ENCODE assay signal across 18 cellular contexts in genomic region chr18:70243131-70243530, GRCh38. TPM values are rescaled to one million over a fixed set of nuclear protein-coding genes. Genes with fewer than 3 reads are reported as not detected.
DNase-seq lines count a peak whose midpoint lies in the region; ATAC-seq and TF ChIP-seq lines count a peak whose summit lies in the region.
"Had no signal": no experiment of that assay in that cellular context is flagged by ENCODE, and none has a peak within 500 bp of the region (broad histone marks: within the 10 kb centered on the region; RNA-seq: fewer than 3 reads in every experiment).

No MANE protein-coding gene starts in this region.

- peak overlapping the region; percentile 71 for H3K4me2 ChIP-seq in HCT116 (ENCODE audit: low read length)

- H3K27me3 ChIP-seq in HCT116 (ENCODE audit: insufficient read depth, low read length), result no peaks in the 10 kb centered on the region
- H3K27me3 ChIP-seq in SJSA1 (replicated peaks), result no peaks in the 10 kb centered on the region
- H3K27me3 ChIP-seq: SJCRH30 had no signal

- no TSS peak for BruUV-seq in HCT116 (replicated peaks; lab: Mats Ljungman, UMichigan)

- H3K9me3 ChIP-seq in HCT116 (ENCODE audit: control insufficient read depth in 1 of 2, insufficient read depth in 1 of 2, low read depth in 1 of 2, low read length in 2 of 2), result no peaks in the 10 kb centered on the region
- no peaks in the 10 kb centered on the region for H3K9me3 ChIP-seq in SJSA1 (replicated peaks)
- H3K9me3 ChIP-seq: prostate gland, SJCRH30 had no signal

- H3K27ac Mint-ChIP-seq in stimulated activated memory B cell treated with anti-CD40 and anti-IgM and Interleukin-4, amounts not matched to agents 10 μg/mL and 1 μg/mL and 100 μg/mL, for 72 hours, result no peak overlapping the region
- H3K27ac Mint-ChIP-seq: activated naive CD4-positive, alpha-beta T cell treated with anti-CD3 and anti-CD28 coated beads, Interleukin-2, amount 10 ng/mL, durations not matched to agents 7 days and 5 days; naive thymus-derived CD8-positive, alpha-beta T cell had no signal

- H3K4me3 Mint-ChIP-seq in stimulated activated memory B cell treated with anti-CD40 and anti-IgM and Interleukin-4, amounts not matched to agents 10 μg/mL and 1 μg/mL and 100 μg/mL, for 72 hours, result no peak overlapping the region
- H3K4me3 Mint-ChIP-seq: activated naive CD4-positive, alpha-beta T cell treated with anti-CD3 and anti-CD28 coated beads, Interleukin-2, amount 10 ng/mL, durations not matched to agents 7 days and 5 days; naive thymus-derived CD8-positive, alpha-beta T cell had no signal

- intact Hi-C loops in HCT116 (cut with micrococcal nuclease) (no loop called here), sciatic nerve (cut with DNase I) (no loop called here)

- H3K27ac ChIP-seq in HCT116 (ENCODE audit: low read depth, low read length), result no peak overlapping the region
- H3K27ac ChIP-seq in SJSA1, result peak overlapping the region; percentile 93
- H3K27ac ChIP-seq: prostate gland, SJCRH30 had no signal

- ATAC-seq in HCT116 (peak; percentile 68), sciatic nerve (peak; percentile 98), HG03520 (IDR thresholded peaks at IDR 0.05; ENCODE audit: unreplicated experiment) (no peak)
- no peak for ATAC-seq in stimulated activated memory B cell treated with anti-CD40 and anti-IgM and Interleukin-4, amounts not matched to agents 10 μg/mL and 1 μg/mL and 100 μg/mL, for 72 hours
- ATAC-seq: naive thymus-derived CD8-positive, alpha-beta T cell had no signal

- DNase-seq in HCT116 (ENCODE audit: low read depth, low spot score) (peak; percentile 55), SJSA1 (ENCODE audit: low read depth in 1 of 2, low spot score in 2 of 2) (peak in 1 of 2 experiments; percentile 51), fibroblast of the aortic adventitia (ENCODE audit: low read depth) (peak; percentile 12), sciatic nerve (ENCODE audit: low spot score) (no peak), pons (ENCODE audit: low spot score) (no peak), NCI-H187 treated with DMSO at 0.1 percent for 48 hours (lab: John Stamatoyannopoulos, UW) (no peak)
- DNase-seq: activated naive CD4-positive, alpha-beta T cell treated with anti-CD3 and anti-CD28 coated beads, Interleukin-2, amount 10 ng/mL, durations not matched to agents 7 days and 5 days; activated T-cell treated with anti-CD3 and anti-CD28 coated beads for 4 hours; effector CD8-positive, alpha-beta T cell; foreskin melanocyte; naive thymus-derived CD8-positive, alpha-beta T cell; NCI-H226; SJCRH30; stimulated activated CD4-positive, alpha-beta T cell treated with anti-CD3 and anti-CD28 coated beads, Interleukin-15, amount 100 ng/mL, for 24 hours; T1000 had no signal

- H4K20me1 ChIP-seq in HCT116 (ENCODE audit: insufficient read depth), result no peaks in the 10 kb centered on the region

- H3K4me1 Mint-ChIP-seq in stimulated activated memory B cell treated with anti-CD40 and anti-IgM and Interleukin-4, amounts not matched to agents 10 μg/mL and 1 μg/mL and 100 μg/mL, for 72 hours, result no peaks in the 10 kb centered on the region
- H3K4me1 Mint-ChIP-seq: activated naive CD4-positive, alpha-beta T cell treated with anti-CD3 and anti-CD28 coated beads, Interleukin-2, amount 10 ng/mL, durations not matched to agents 7 days and 5 days; naive thymus-derived CD8-positive, alpha-beta T cell had no signal

- H2AFZ ChIP-seq in HCT116 (ENCODE audit: low read depth, low read length, poor library complexity, severe bottlenecking), result peak overlapping the region; percentile 94

- no peak for TF ChIP-seq CTCF in HCT116 (IDR thresholded peaks at IDR 0.05 in 2 of 3, conservative IDR thresholded peaks at IDR 0.05 in 1 of 3; ENCODE audit: borderline replicate concordance in 1 of 3, insufficient read depth in 1 of 3, low read depth in 2 of 3, low read length in 2 of 3)
- TF ChIP-seq CTCF in fibroblast of the aortic adventitia (IDR thresholded peaks at IDR 0.05; ENCODE audit: insufficient read depth, low read length), result no peak

- H3K9ac ChIP-seq in HCT116 (ENCODE audit: low read length), result peak overlapping the region; percentile 41

- H3K4me1 ChIP-seq in HCT116 (ENCODE audit: control insufficient read depth in 1 of 2, insufficient read depth in 2 of 2, low read length in 2 of 2) (peaks cover 9 to 24% of the 10 kb centered on the region in 2 experiments; a peak in 3 of 4 replicates), SJSA1 (replicated peaks) (peaks cover 32% of the 10 kb centered on the region)
- H3K4me1 ChIP-seq: prostate gland, SJCRH30 had no signal

- RAD21 ChIA-PET in HCT116 (lab: Charles Lee; ENCODE audit: low non-redundant PET in 1 of 2, low total read pairs in 2 of 2, uncharacterized antibody in 2 of 2, unreplicated experiment in 2 of 2), result no interaction called here

- H3K36me3 ChIP-seq in HCT116 (ENCODE audit: control insufficient read depth in 1 of 2, insufficient read depth in 2 of 2, low read length in 2 of 2), result no peaks in the 10 kb centered on the region
- H3K36me3 ChIP-seq in SJSA1, result no peaks in the 10 kb centered on the region
- H3K36me3 ChIP-seq: prostate gland, SJCRH30 had no signal

- no peaks in the 10 kb centered on the region for H3K36me3 Mint-ChIP-seq in stimulated activated memory B cell treated with anti-CD40 and anti-IgM and Interleukin-4, amounts not matched to agents 10 μg/mL and 1 μg/mL and 100 μg/mL, for 72 hours
- H3K36me3 Mint-ChIP-seq: activated naive CD4-positive, alpha-beta T cell treated with anti-CD3 and anti-CD28 coated beads, Interleukin-2, amount 10 ng/mL, durations not matched to agents 7 days and 5 days; naive thymus-derived CD8-positive, alpha-beta T cell had no signal

- H3K4me3 ChIP-seq in HCT116 (replicated peaks in 1 of 2; ENCODE audit: low read depth in 1 of 2, low read length in 2 of 2) (peak overlapping the region in 1 of 2 experiments; percentile 37; a peak in 2 of 4 replicates), SJSA1 (peak overlapping the region; percentile 22), fibroblast of the aortic adventitia (ENCODE audit: low read depth, low read length) (no peak overlapping the region)
- H3K4me3 ChIP-seq: prostate gland, SJCRH30 had no signal

- H3K9me2 ChIP-seq in HCT116 (ENCODE audit: insufficient read depth), result no peaks in the 10 kb centered on the region

- CTCF ChIA-PET in HCT116 (lab: Charles Lee), result no interaction called here

- no peaks in the 10 kb centered on the region for H3K9me3 Mint-ChIP-seq in stimulated activated memory B cell treated with anti-CD40 and anti-IgM and Interleukin-4, amounts not matched to agents 10 μg/mL and 1 μg/mL and 100 μg/mL, for 72 hours
- H3K9me3 Mint-ChIP-seq: activated naive CD4-positive, alpha-beta T cell treated with anti-CD3 and anti-CD28 coated beads, Interleukin-2, amount 10 ng/mL, durations not matched to agents 7 days and 5 days had no signal

- no peaks in the 10 kb centered on the region for H3K79me2 ChIP-seq in HCT116 (ENCODE audit: insufficient read depth, low read length)

- POLR2A ChIA-PET in HCT116 (lab: Charles Lee), result no interaction called here

- peaks cover 18% of the 10 kb centered on the region for H3K27me3 Mint-ChIP-seq in stimulated activated memory B cell treated with anti-CD40 and anti-IgM and Interleukin-4, amounts not matched to agents 10 μg/mL and 1 μg/mL and 100 μg/mL, for 72 hours

- TF ChIP-seq RAD21 in HCT116 (IDR thresholded peaks at IDR 0.05; ENCODE audit: low read depth), result no peak

- no peak for TF ChIP-seq POLR2A in HCT116 (IDR thresholded peaks at IDR 0.05; ENCODE audit: borderline replicate concordance, extremely low read depth, insufficient read depth, insufficient read length)

TF ChIP-seq in HCT116, 20 proteins besides CTCF, POLR2A, EP300 and RAD21:
- TF ChIP-seq CBX3 (IDR thresholded peaks at IDR 0.05; ENCODE audit: low read depth), result no peak
- 0 out of 2 replicates have a peak, but pooled peaks have one; percentile 16 for TF ChIP-seq CEBPB (IDR thresholded peaks at IDR 0.05; ENCODE audit: low read depth)

RNA-seq across cellular contexts. Expression of gene RTTN, which starts 37.6 kb away (rescaled TPM):
- 41.2 TPM for total RNA-seq in HCT116 (2021; ENCODE audit: unreplicated experiment)
- 10.7 and 14.0 TPM in 2 replicates for polyA plus RNA-seq in HCT116 (2012)
- 26.3 and 30.5 TPM in 2 replicates for total RNA-seq in SJSA1 (2014; rRNA removed; shearing (Covaris generic))
- 14.0 and 38.6 TPM in 2 replicates for total RNA-seq in fibroblast of the aortic adventitia (ENCODE audit: low replicate concordance)
- 25.3 TPM for total RNA-seq in sciatic nerve

RNA-seq across cellular contexts. Expression of gene SOCS6, which starts 45.7 kb away (rescaled TPM):
- total RNA-seq in HCT116 (2021; ENCODE audit: unreplicated experiment), result 53.4 TPM
- 27.7 and 27.8 TPM in 2 replicates for polyA plus RNA-seq in HCT116 (2012)
- 23.8 and 25.1 TPM in 2 replicates for total RNA-seq in SJSA1 (2014; rRNA removed; shearing (Covaris generic))
- 26.2 and 36.7 TPM in 2 replicates for total RNA-seq in fibroblast of the aortic adventitia (ENCODE audit: low replicate concordance)
- total RNA-seq in sciatic nerve, result 26.3 TPM

Comparison
In these comparisons a context has a peak if more than half of its experiments do, and no peak if none do; other contexts are left out.
1. ATAC-seq: peak in HCT116 (single experiment) and sciatic nerve (single experiment); none in stimulated activated memory B cell treated with anti-CD40 and anti-IgM and Interleukin-4, amounts not matched to agents 10 μg/mL and 1 μg/mL and 100 μg/mL, for 72 hours (single experiment) and HG03520 (single experiment).
2. DNase-seq: peak in HCT116 (single experiment) and fibroblast of the aortic adventitia (single experiment); none in sciatic nerve (single experiment), pons (single experiment) and NCI-H187 treated with DMSO at 0.1 percent for 48 hours (single experiment).